ENCODE assay signal across 11 cellular contexts in the genomic region with DNA sequence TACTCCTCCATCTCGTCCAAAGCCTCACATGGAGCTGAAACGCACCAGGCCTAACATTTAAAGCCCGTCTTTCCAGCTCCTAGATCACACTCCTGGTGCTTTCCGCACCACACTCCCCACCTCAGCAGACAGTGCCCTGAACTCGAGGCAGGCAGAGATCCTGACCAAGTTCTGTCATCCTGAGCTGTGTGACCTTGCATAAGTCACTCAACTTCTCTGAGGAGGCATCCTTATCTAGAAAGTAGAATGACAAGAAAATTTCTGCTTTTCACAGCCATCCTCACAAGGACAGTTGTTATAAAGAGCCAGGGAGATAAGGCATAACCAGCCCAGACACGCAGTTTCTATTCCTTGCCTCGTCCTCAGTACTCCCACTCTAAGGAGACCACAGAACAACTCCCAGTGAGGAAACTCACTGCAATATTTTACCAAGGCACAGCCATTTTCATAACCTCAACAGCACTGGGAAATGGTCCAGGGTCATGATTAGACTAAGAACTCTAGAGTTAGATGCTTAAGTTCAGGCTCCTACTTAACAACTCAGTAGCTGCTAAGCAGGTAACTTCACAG. TPM values are rescaled to one million over a fixed set of nuclear protein-coding genes. Genes with fewer than 3 reads are reported as not detected.
DNase-seq lines count a peak whose midpoint lies in the region; ATAC-seq and TF ChIP-seq lines count a peak whose summit lies in the region.
"Had no signal": no experiment of that assay in that cellular context is flagged by ENCODE, and none has a peak within 500 bp of the region (broad histone marks: within the 10 kb centered on the region; RNA-seq: fewer than 3 reads in every experiment).

No MANE protein-coding gene starts in this region.

- no TSS peak for BruUV-seq in PC-3 (replicated peaks; lab: Mats Ljungman, UMichigan)

- no peaks in the 10 kb centered on the region for H3F3A ChIP-seq in PC-3 (ENCODE audit: low read length, unreplicated experiment)

- H3K4me1 ChIP-seq in PC-3 (ENCODE audit: insufficient read depth, low read length) (peaks cover 17% of the 10 kb centered on the region), psoas muscle (peaks cover 13% of the 10 kb centered on the region)

- peak overlapping the region; percentile 90; the same call in 1 of the 2 replicates for H3K9ac ChIP-seq in PC-3 (ENCODE audit: low read length)

- POLR2A ChIA-PET in activated CD4-positive, alpha-beta T cell treated with anti-CD3 and anti-CD28 coated beads for 36 hours (lab: Charles Lee): interaction anchor here (0.6 kb wide), 1 partner anchor 229 kb away, joined by 9 read pairs; no protein-coding TSS in a partner anchor
- POLR2A ChIA-PET in PC-3 (lab: Charles Lee; ENCODE audit: unreplicated experiment): no interaction called here

- TF ChIP-seq CTCF in PC-3 (conservative IDR thresholded peaks at IDR 0.05; ENCODE audit: low read depth, low read length) (no peak), choroid plexus epithelial cell (conservative IDR thresholded peaks at IDR 0.05; ENCODE audit: low read depth, low read length) (no peak), psoas muscle (IDR thresholded peaks at IDR 0.05) (no peak)

- peak overlapping the region; percentile 93 for H3K27ac Mint-ChIP-seq in activated CD4-positive, alpha-beta T cell treated with anti-CD3 and anti-CD28 coated beads for 36 hours

- H3K9me3 Mint-ChIP-seq in activated CD4-positive, alpha-beta T cell treated with anti-CD3 and anti-CD28 coated beads for 36 hours (ENCODE audit: low read depth): no peaks in the 10 kb centered on the region

- peaks cover 19% of the 10 kb centered on the region for H3K4me1 Mint-ChIP-seq in activated CD4-positive, alpha-beta T cell treated with anti-CD3 and anti-CD28 coated beads for 36 hours

- no peak overlapping the region for H2AFZ ChIP-seq in PC-3 (ENCODE audit: low read length)

- 96 to 98% (median 96%) methylated on average over 7 of the region's 7 CpGs for WGBS in psoas muscle, 3 donors

- H3K4me3 ChIP-seq in PC-3 (ENCODE audit: low read length) (peak overlapping the region; percentile 89), choroid plexus epithelial cell (ENCODE audit: low read depth, low read length) (no peak overlapping the region), psoas muscle (no peak overlapping the region)

- no peak for DNase-seq in activated CD4-positive, alpha-beta T cell treated with anti-CD3 and anti-CD28 coated beads for 36 hours
- no peak for DNase-seq in activated CD4-positive, alpha-beta T cell treated with anti-CD3 and anti-CD28 coated beads, Interleukin-2, amount 50 U/mL, for 4 hours
- no peak for DNase-seq in PC-3
- DNase-seq in choroid plexus epithelial cell (ENCODE audit: low read depth): peak; percentile 23
- DNase-seq in psoas muscle: no peak
- DNase-seq in T-helper 9 cell: no peak
- no peak for DNase-seq in anterior cingulate cortex (lab: John Stamatoyannopoulos, UW)
- DNase-seq: sigmoid colon had no signal

- no peak for ATAC-seq in activated CD4-positive, alpha-beta T cell treated with anti-CD3 and anti-CD28 coated beads for 36 hours
- ATAC-seq in PC-3 (no peak), psoas muscle (no peak), SK-N-SH treated with all-trans-retinoic acid at 6 μM for 48 hours (no peak)

- H3K4me2 ChIP-seq in PC-3 (ENCODE audit: low read length): peak overlapping the region; percentile 87

- H3K36me3 Mint-ChIP-seq in activated CD4-positive, alpha-beta T cell treated with anti-CD3 and anti-CD28 coated beads for 36 hours (ENCODE audit: low read depth): peaks cover 53% of the 10 kb centered on the region

- H3K36me3 ChIP-seq in PC-3 (ENCODE audit: low read depth, low read length) (peaks cover 26% of the 10 kb centered on the region), psoas muscle (ENCODE audit: insufficient read depth in 1 of 2, low read depth in 1 of 2) (no peaks in the 10 kb centered on the region)
- H3K36me3 ChIP-seq: esophagus muscularis mucosa, lower lobe of right lung, sigmoid colon had no signal

- H3K9me3 ChIP-seq in PC-3 (ENCODE audit: low read length): no peaks in the 10 kb centered on the region
- no peaks in the 10 kb centered on the region for H3K9me3 ChIP-seq in psoas muscle
- H3K9me3 ChIP-seq: esophagus muscularis mucosa, lower lobe of right lung, sigmoid colon had no signal

- peak overlapping the region; percentile 92 for H3K4me3 Mint-ChIP-seq in activated CD4-positive, alpha-beta T cell treated with anti-CD3 and anti-CD28 coated beads for 36 hours

- H3K27me3 ChIP-seq in PC-3 (ENCODE audit: low read length) (no peaks in the 10 kb centered on the region), psoas muscle (ENCODE audit: insufficient read depth in 3 of 3, low read length in 2 of 3) (no peaks in the 10 kb centered on the region)
- H3K27me3 ChIP-seq: esophagus muscularis mucosa, sigmoid colon had no signal

- H3K27me3 Mint-ChIP-seq in activated CD4-positive, alpha-beta T cell treated with anti-CD3 and anti-CD28 coated beads for 36 hours: no peaks in the 10 kb centered on the region

- no peak overlapping the region for H3K27ac ChIP-seq in PC-3 (ENCODE audit: low read length)
- peak overlapping the region; percentile 81 for H3K27ac ChIP-seq in psoas muscle

- peaks cover 66% of the 10 kb centered on the region for H3K79me2 ChIP-seq in PC-3 (ENCODE audit: low read length)

- no peaks in the 10 kb centered on the region for H4K20me1 ChIP-seq in PC-3 (ENCODE audit: low read length)

- H3K9me2 ChIP-seq in PC-3 (replicated peaks; ENCODE audit: low read length): no peaks in the 10 kb centered on the region

- CTCF ChIA-PET in activated CD4-positive, alpha-beta T cell treated with anti-CD3 and anti-CD28 coated beads for 36 hours (lab: Charles Lee): interaction anchor here (1.0 to 1.1 kb wide), 2 partner anchors 10 to 68 kb away, joined by 3 read pairs; no protein-coding TSS in a partner anchor
- CTCF ChIA-PET in PC-3 (lab: Charles Lee): no interaction called here

- intact Hi-C loops in activated CD4-positive, alpha-beta T cell treated with anti-CD3 and anti-CD28 coated beads for 36 hours (cut with DNase I, micrococcal nuclease): loop anchor here (5.0 to 10.0 kb wide), 6 partner anchors 33 to 1708 kb away; a partner anchor contains a TSS
- intact Hi-C loops in PC-3 (cut with micrococcal nuclease) (loop anchor here (5.0 kb wide), 1 partner anchor 1082 kb away; a partner anchor contains a TSS), psoas muscle (cut with DNase I) (no loop called here)

TF ChIP-seq in SK-N-SH treated with all-trans-retinoic acid at 6 μM for 48 hours, 23 proteins besides CTCF, POLR2A, EP300 and RAD21:
- TF ChIP-seq ZNF565 (CRISPR knock-in tag; conservative IDR thresholded peaks at IDR 0.05; ENCODE audit: low read depth) (no peak), GLIS3 (CRISPR knock-in tag; IDR thresholded peaks at IDR 0.05) (no peak), SNAI2 (CRISPR knock-in tag; IDR thresholded peaks at IDR 0.05) (no peak)
- TF ChIP-seq, protein P1, sequence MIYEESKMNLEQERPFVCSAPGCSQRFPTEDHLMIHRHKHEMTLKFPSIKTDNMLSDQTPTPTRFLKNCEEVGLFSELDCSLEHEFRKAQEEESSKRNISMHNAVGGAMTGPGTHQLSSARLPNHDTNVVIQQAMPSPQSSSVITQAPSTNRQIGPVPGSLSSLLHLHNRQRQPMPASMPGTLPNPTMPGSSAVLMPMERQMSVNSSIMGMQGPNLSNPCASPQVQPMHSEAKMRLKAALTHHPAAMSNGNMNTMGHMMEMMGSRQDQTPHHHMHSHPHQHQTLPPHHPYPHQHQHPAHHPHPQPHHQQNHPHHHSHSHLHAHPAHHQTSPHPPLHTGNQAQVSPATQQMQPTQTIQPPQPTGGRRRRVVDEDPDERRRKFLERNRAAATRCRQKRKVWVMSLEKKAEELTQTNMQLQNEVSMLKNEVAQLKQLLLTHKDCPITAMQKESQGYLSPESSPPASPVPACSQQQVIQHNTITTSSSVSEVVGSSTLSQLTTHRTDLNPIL (CRISPR knock-in tag; IDR thresholded peaks at IDR 0.05; ENCODE audit: low read depth): no peak

RNA-seq across cellular contexts. Expression of a gene that starts 3.1 kb away (rescaled TPM):
- total RNA-seq in activated CD4-positive, alpha-beta T cell treated with anti-CD3 and anti-CD28 coated beads for 36 hours: 10 to 100 TPM; 40.6 to 46.5 TPM
- total RNA-seq in PC-3 (2014; rRNA removed) (54.4 and 77.3 TPM in 2 replicates), psoas muscle (1 to 10 TPM in 2 of 4 donors, under 1 TPM in 2; 0.79 to 2.4 (median 1.1) TPM)
- 1 to 10 TPM in 1 of 3 donors, under 1 TPM in 2; 0.17 to 1.2 (median 0.94) TPM for polyA plus RNA-seq in psoas muscle

Comparison
In these comparisons a context has a peak if more than half of its experiments do, and no peak if none do; other contexts are left out.
1. RNA of a gene that starts 3.1 kb away (total RNA-seq): 54.4 to 77.3 TPM in PC-3 and 40.6 to 46.5 TPM in activated CD4-positive, alpha-beta T cell treated with anti-CD3 and anti-CD28 coated beads for 36 hours; 0.79 to 2.4 TPM in psoas muscle; every median in the first group is over 10 times any median in the second.
2. intact Hi-C loops: an anchor here in activated CD4-positive, alpha-beta T cell treated with anti-CD3 and anti-CD28 coated beads for 36 hours (5.0 to 10.0 kb wide) and PC-3 (5.0 kb wide); none called in psoas muscle.